1 cellular context compared by ENCODE assay signal in the genomic region with DNA sequence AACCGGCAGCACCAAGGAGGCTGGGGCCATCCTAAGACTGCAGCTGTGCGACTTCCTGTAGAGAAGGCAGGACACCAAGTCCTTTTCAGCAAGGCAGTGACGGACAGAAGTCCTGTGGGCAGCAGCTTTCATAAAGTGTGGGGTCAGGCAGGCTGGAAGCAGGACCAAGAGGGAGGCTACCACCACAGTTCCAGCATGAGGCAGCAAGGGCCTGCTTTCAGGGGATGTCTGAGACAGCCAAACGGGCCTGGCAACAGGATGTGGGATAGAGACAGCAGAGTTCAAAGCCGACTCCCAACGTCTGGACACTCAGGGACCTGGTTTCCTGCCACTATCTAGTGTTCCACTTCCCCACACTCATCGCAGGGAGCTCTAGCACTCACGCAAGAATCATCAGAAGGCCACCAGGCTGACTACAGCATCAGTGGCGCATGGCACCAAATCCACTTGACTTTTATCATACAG.
TF ChIP-seq lines count a peak whose summit lies in the region.

No MANE protein-coding gene starts in this region.

TF ChIP-seq in GM12878, 131 proteins besides CTCF, POLR2A, EP300 and RAD21 (continued from another document):
- TF ChIP-seq, protein P1, sequence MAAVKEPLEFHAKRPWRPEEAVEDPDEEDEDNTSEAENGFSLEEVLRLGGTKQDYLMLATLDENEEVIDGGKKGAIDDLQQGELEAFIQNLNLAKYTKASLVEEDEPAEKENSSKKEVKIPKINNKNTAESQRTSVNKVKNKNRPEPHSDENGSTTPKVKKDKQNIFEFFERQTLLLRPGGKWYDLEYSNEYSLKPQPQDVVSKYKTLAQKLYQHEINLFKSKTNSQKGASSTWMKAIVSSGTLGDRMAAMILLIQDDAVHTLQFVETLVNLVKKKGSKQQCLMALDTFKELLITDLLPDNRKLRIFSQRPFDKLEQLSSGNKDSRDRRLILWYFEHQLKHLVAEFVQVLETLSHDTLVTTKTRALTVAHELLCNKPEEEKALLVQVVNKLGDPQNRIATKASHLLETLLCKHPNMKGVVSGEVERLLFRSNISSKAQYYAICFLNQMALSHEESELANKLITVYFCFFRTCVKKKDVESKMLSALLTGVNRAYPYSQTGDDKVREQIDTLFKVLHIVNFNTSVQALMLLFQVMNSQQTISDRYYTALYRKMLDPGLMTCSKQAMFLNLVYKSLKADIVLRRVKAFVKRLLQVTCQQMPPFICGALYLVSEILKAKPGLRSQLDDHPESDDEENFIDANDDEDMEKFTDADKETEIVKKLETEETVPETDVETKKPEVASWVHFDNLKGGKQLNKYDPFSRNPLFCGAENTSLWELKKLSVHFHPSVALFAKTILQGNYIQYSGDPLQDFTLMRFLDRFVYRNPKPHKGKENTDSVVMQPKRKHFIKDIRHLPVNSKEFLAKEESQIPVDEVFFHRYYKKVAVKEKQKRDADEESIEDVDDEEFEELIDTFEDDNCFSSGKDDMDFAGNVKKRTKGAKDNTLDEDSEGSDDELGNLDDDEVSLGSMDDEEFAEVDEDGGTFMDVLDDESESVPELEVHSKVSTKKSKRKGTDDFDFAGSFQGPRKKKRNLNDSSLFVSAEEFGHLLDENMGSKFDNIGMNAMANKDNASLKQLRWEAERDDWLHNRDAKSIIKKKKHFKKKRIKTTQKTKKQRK (IDR thresholded peaks at IDR 0.05; ENCODE audit: low read depth, low read length) = no peak
- TF ChIP-seq ETV6 (conservative IDR thresholded peaks at IDR 0.05 in 1 of 2, IDR thresholded peaks at IDR 0.05 in 1 of 2; ENCODE audit: borderline replicate concordance in 1 of 2, low read depth in 1 of 2) = no peak
- no peak for TF ChIP-seq ZNF384 (IDR thresholded peaks at IDR 0.05; ENCODE audit: borderline replicate concordance, low read depth, low read length)
- peak; percentile 39; the same call in 1 of the 2 replicates for TF ChIP-seq POLR2AphosphoS5 (IDR thresholded peaks at IDR 0.05; ENCODE audit: low read length)
- TF ChIP-seq, protein P2, sequence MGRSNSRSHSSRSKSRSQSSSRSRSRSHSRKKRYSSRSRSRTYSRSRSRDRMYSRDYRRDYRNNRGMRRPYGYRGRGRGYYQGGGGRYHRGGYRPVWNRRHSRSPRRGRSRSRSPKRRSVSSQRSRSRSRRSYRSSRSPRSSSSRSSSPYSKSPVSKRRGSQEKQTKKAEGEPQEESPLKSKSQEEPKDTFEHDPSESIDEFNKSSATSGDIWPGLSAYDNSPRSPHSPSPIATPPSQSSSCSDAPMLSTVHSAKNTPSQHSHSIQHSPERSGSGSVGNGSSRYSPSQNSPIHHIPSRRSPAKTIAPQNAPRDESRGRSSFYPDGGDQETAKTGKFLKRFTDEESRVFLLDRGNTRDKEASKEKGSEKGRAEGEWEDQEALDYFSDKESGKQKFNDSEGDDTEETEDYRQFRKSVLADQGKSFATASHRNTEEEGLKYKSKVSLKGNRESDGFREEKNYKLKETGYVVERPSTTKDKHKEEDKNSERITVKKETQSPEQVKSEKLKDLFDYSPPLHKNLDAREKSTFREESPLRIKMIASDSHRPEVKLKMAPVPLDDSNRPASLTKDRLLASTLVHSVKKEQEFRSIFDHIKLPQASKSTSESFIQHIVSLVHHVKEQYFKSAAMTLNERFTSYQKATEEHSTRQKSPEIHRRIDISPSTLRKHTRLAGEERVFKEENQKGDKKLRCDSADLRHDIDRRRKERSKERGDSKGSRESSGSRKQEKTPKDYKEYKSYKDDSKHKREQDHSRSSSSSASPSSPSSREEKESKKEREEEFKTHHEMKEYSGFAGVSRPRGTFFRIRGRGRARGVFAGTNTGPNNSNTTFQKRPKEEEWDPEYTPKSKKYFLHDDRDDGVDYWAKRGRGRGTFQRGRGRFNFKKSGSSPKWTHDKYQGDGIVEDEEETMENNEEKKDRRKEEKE (IDR thresholded peaks at IDR 0.05) = no peak
- TF ChIP-seq, protein P3, sequence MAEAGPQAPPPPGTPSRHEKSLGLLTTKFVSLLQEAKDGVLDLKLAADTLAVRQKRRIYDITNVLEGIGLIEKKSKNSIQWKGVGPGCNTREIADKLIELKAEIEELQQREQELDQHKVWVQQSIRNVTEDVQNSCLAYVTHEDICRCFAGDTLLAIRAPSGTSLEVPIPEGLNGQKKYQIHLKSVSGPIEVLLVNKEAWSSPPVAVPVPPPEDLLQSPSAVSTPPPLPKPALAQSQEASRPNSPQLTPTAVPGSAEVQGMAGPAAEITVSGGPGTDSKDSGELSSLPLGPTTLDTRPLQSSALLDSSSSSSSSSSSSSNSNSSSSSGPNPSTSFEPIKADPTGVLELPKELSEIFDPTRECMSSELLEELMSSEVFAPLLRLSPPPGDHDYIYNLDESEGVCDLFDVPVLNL (IDR thresholded peaks at IDR 0.05; ENCODE audit: low read depth, low read length) = no peak
- no peak for TF ChIP-seq STAT1 (conservative IDR thresholded peaks at IDR 0.05)
- TF ChIP-seq CHD2 (IDR thresholded peaks at IDR 0.05; ENCODE audit: borderline replicate concordance, low read depth, low read length) = no peak
- TF ChIP-seq, protein P4, sequence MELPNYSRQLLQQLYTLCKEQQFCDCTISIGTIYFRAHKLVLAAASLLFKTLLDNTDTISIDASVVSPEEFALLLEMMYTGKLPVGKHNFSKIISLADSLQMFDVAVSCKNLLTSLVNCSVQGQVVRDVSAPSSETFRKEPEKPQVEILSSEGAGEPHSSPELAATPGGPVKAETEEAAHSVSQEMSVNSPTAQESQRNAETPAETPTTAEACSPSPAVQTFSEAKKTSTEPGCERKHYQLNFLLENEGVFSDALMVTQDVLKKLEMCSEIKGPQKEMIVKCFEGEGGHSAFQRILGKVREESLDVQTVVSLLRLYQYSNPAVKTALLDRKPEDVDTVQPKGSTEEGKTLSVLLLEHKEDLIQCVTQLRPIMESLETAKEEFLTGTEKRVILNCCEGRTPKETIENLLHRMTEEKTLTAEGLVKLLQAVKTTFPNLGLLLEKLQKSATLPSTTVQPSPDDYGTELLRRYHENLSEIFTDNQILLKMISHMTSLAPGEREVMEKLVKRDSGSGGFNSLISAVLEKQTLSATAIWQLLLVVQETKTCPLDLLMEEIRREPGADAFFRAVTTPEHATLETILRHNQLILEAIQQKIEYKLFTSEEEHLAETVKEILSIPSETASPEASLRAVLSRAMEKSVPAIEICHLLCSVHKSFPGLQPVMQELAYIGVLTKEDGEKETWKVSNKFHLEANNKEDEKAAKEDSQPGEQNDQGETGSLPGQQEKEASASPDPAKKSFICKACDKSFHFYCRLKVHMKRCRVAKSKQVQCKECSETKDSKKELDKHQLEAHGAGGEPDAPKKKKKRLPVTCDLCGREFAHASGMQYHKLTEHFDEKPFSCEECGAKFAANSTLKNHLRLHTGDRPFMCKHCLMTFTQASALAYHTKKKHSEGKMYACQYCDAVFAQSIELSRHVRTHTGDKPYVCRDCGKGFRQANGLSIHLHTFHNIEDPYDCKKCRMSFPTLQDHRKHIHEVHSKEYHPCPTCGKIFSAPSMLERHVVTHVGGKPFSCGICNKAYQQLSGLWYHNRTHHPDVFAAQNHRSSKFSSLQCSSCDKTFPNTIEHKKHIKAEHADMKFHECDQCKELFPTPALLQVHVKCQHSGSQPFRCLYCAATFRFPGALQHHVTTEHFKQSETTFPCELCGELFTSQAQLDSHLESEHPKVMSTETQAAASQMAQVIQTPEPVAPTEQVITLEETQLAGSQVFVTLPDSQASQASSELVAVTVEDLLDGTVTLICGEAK (IDR thresholded peaks at IDR 0.05; ENCODE audit: borderline replicate concordance) = no peak
- no peak for TF ChIP-seq NR2C2 (IDR thresholded peaks at IDR 0.05; ENCODE audit: borderline replicate concordance, control insufficient read depth, insufficient read length, low read depth)
- TF ChIP-seq SP1 (IDR thresholded peaks at IDR 0.05; ENCODE audit: low read depth, low read length) = no peak
- TF ChIP-seq RBBP5 (conservative IDR thresholded peaks at IDR 0.05) = no peak
- TF ChIP-seq NBN (IDR thresholded peaks at IDR 0.05) = no peak
- TF ChIP-seq DPF2 (IDR thresholded peaks at IDR 0.05) = no peak
- TF ChIP-seq, protein P5, sequence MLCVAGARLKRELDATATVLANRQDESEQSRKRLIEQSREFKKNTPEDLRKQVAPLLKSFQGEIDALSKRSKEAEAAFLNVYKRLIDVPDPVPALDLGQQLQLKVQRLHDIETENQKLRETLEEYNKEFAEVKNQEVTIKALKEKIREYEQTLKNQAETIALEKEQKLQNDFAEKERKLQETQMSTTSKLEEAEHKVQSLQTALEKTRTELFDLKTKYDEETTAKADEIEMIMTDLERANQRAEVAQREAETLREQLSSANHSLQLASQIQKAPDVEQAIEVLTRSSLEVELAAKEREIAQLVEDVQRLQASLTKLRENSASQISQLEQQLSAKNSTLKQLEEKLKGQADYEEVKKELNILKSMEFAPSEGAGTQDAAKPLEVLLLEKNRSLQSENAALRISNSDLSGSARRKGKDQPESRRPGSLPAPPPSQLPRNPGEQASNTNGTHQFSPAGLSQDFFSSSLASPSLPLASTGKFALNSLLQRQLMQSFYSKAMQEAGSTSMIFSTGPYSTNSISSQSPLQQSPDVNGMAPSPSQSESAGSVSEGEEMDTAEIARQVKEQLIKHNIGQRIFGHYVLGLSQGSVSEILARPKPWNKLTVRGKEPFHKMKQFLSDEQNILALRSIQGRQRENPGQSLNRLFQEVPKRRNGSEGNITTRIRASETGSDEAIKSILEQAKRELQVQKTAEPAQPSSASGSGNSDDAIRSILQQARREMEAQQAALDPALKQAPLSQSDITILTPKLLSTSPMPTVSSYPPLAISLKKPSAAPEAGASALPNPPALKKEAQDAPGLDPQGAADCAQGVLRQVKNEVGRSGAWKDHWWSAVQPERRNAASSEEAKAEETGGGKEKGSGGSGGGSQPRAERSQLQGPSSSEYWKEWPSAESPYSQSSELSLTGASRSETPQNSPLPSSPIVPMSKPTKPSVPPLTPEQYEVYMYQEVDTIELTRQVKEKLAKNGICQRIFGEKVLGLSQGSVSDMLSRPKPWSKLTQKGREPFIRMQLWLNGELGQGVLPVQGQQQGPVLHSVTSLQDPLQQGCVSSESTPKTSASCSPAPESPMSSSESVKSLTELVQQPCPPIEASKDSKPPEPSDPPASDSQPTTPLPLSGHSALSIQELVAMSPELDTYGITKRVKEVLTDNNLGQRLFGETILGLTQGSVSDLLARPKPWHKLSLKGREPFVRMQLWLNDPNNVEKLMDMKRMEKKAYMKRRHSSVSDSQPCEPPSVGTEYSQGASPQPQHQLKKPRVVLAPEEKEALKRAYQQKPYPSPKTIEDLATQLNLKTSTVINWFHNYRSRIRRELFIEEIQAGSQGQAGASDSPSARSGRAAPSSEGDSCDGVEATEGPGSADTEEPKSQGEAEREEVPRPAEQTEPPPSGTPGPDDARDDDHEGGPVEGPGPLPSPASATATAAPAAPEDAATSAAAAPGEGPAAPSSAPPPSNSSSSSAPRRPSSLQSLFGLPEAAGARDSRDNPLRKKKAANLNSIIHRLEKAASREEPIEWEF (IDR thresholded peaks at IDR 0.05; ENCODE audit: insufficient replicate concordance, low read depth, low read length) = no peak
- no peak for TF ChIP-seq TCF3 (IDR thresholded peaks at IDR 0.05; ENCODE audit: borderline replicate concordance, insufficient read depth, low read depth, low read length)
- no peak for TF ChIP-seq SMAD5 (IDR thresholded peaks at IDR 0.05; ENCODE audit: low read depth)
- TF ChIP-seq SREBF1 (IDR thresholded peaks at IDR 0.05; ENCODE audit: low read length) = no peak
- TF ChIP-seq, protein P6, sequence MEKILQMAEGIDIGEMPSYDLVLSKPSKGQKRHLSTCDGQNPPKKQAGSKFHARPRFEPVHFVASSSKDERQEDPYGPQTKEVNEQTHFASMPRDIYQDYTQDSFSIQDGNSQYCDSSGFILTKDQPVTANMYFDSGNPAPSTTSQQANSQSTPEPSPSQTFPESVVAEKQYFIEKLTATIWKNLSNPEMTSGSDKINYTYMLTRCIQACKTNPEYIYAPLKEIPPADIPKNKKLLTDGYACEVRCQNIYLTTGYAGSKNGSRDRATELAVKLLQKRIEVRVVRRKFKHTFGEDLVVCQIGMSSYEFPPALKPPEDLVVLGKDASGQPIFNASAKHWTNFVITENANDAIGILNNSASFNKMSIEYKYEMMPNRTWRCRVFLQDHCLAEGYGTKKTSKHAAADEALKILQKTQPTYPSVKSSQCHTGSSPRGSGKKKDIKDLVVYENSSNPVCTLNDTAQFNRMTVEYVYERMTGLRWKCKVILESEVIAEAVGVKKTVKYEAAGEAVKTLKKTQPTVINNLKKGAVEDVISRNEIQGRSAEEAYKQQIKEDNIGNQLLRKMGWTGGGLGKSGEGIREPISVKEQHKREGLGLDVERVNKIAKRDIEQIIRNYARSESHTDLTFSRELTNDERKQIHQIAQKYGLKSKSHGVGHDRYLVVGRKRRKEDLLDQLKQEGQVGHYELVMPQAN (conservative IDR thresholded peaks at IDR 0.05) = no peak
- TF ChIP-seq HDAC2 (IDR thresholded peaks at IDR 0.05) = no peak
- TF ChIP-seq EED (IDR thresholded peaks at IDR 0.05; ENCODE audit: low read depth) = peak; percentile 53; the same call in 1 of the 2 replicates
- 0 out of 2 replicates have a peak, but pooled peaks have one; percentile 20 for TF ChIP-seq IKZF1 (conservative IDR thresholded peaks at IDR 0.05)
- TF ChIP-seq, protein P7, sequence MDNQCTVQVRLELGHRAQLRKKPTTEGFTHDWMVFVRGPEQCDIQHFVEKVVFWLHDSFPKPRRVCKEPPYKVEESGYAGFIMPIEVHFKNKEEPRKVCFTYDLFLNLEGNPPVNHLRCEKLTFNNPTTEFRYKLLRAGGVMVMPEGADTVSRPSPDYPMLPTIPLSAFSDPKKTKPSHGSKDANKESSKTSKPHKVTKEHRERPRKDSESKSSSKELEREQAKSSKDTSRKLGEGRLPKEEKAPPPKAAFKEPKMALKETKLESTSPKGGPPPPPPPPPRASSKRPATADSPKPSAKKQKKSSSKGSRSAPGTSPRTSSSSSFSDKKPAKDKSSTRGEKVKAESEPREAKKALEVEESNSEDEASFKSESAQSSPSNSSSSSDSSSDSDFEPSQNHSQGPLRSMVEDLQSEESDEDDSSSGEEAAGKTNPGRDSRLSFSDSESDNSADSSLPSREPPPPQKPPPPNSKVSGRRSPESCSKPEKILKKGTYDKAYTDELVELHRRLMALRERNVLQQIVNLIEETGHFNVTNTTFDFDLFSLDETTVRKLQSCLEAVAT (IDR thresholded peaks at IDR 0.05) = no peak
- TF ChIP-seq, protein P8, sequence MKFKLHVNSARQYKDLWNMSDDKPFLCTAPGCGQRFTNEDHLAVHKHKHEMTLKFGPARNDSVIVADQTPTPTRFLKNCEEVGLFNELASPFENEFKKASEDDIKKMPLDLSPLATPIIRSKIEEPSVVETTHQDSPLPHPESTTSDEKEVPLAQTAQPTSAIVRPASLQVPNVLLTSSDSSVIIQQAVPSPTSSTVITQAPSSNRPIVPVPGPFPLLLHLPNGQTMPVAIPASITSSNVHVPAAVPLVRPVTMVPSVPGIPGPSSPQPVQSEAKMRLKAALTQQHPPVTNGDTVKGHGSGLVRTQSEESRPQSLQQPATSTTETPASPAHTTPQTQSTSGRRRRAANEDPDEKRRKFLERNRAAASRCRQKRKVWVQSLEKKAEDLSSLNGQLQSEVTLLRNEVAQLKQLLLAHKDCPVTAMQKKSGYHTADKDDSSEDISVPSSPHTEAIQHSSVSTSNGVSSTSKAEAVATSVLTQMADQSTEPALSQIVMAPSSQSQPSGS (IDR thresholded peaks at IDR 0.05; ENCODE audit: low read length) = no peak
- TF ChIP-seq SUZ12 (IDR thresholded peaks at IDR 0.05; ENCODE audit: unreplicated experiment) = no peak
TF ChIP-seq in GM12878: peak in this region for 6.
